Comparison of ENCODE assay signal across 1 cellular context in genomic region chr6:24481449-24481848, GRCh38.
TF ChIP-seq lines count a peak whose summit lies in the region.

No MANE protein-coding gene starts in this region.

TF ChIP-seq in K562, 482 proteins besides CTCF, POLR2A, EP300 and RAD21:
- no peak for TF ChIP-seq KHSRP (IDR thresholded peaks at IDR 0.05)
- no peak for TF ChIP-seq ZBTB8A (IDR thresholded peaks at IDR 0.05; ENCODE audit: partially characterized antibody)
- no peak for TF ChIP-seq NR2F6 (CRISPR knock-in tag; IDR thresholded peaks at IDR 0.05)
- no peak for TF ChIP-seq CEBPG (CRISPR knock-in tag; IDR thresholded peaks at IDR 0.05)
- TF ChIP-seq CEBPG (tag; conservative IDR thresholded peaks at IDR 0.05 in 1 of 2, IDR thresholded peaks at IDR 0.05 in 1 of 2) = no peak
- no peak for TF ChIP-seq GATA2 (CRISPR knock-in tag; IDR thresholded peaks at IDR 0.05)
- no peak for TF ChIP-seq FOSL1 (tag; conservative IDR thresholded peaks at IDR 0.05)
- TF ChIP-seq ZFPM2 (CRISPR knock-in tag; IDR thresholded peaks at IDR 0.05) = no peak
- TF ChIP-seq ATF2 (CRISPR knock-in tag; IDR thresholded peaks at IDR 0.05) = no peak
